6 cellular contexts compared by ENCODE assay signal in the genomic region with DNA sequence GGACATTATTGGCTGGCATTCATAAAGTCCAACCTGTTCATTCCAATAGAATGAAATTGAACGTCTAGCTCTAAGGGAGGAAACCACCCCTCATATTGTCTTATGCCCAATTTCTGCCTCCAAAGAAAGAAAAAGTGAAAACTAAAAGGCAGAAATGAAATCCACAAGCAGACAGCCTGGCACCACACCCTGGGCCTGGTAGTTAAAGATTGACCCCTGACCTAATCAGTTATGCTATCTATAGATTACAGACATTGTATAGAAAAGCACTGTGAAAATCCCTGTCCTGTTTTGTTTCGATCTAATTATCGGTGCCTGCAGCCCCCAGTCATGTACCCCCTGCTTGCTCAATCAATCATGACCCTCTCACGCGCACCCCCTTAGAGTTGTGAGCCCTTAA. TPM values are rescaled to one million over a fixed set of nuclear protein-coding genes. Genes with fewer than 3 reads are reported as not detected.
A peak's percentile ranks its signal among the peaks of the same experiment; 100 is the strongest.
DNase-seq lines count a peak whose midpoint lies in the region; ATAC-seq and TF ChIP-seq lines count a peak whose summit lies in the region.
"Not testable (repeated sequence)": the region's sequence is repeated elsewhere in the genome, so short reads cannot be mapped to it uniquely, and the experiment has no call there.

No MANE protein-coding gene starts in this region.

- H3K9ac ChIP-seq in colonic mucosa (ENCODE audit: low read depth in 2 of 2, low read length in 2 of 2): peak overlapping the region in 1 of 2 donors; percentile 31
- H3K9ac ChIP-seq in mucosa of rectum (ENCODE audit: low read depth in 1 of 2, low read length in 2 of 2): peak overlapping the region in 1 of 2 donors; percentile 59

- DNase-seq in Calu3; type B pancreatic cell (ENCODE audit: extremely low spot score, unreplicated experiment): not testable (repeated sequence)
- DNase-seq in Peyer's patch (peak in 1 of 3 donors; percentile 68), colonic mucosa (peak; percentile 49), left colon (peak in 1 of 2 donors; percentile 50)

- H3K4me3 Mint-ChIP-seq in Calu3 (ENCODE audit: low read depth, unreplicated experiment) (peak overlapping the region; percentile 19), type B pancreatic cell (peak overlapping the region; percentile 51)

- not testable (repeated sequence) for H3K27me3 ChIP-seq in Peyer's patch; colonic mucosa; mucosa of rectum (ENCODE audit: control insufficient read depth in 2 of 2, insufficient read depth in 2 of 2, low read length in 2 of 2)

- H3K27me3 Mint-ChIP-seq in Calu3 (ENCODE audit: unreplicated experiment); type B pancreatic cell: not testable (repeated sequence)

- CTCF ChIA-PET in Calu3 (lab: Charles Lee): not testable (repeated sequence)

- H3K9me3 ChIP-seq in Peyer's patch; colonic mucosa; mucosa of rectum (ENCODE audit: control insufficient read depth in 2 of 2, low read length in 2 of 2): not testable (repeated sequence)

- H3K27ac Mint-ChIP-seq in Calu3 (ENCODE audit: unreplicated experiment): peak overlapping the region; percentile 25
- not testable (repeated sequence) for H3K27ac Mint-ChIP-seq in type B pancreatic cell

- H3K4me1 ChIP-seq in Peyer's patch: peaks cover 0 to 27% (median 0%) of the 10 kb centered on the region in 4 donors
- H3K4me1 ChIP-seq in colonic mucosa: peaks cover 11% of the 10 kb centered on the region
- H3K4me1 ChIP-seq in mucosa of rectum (ENCODE audit: control insufficient read depth in 2 of 2, insufficient read depth in 2 of 2, low read length in 2 of 2): peaks cover 13 to 31% of the 10 kb centered on the region in 2 donors

- not testable (repeated sequence) for TF ChIP-seq POLR2A in Peyer's patch (IDR thresholded peaks at IDR 0.05)

- H3K36me3 Mint-ChIP-seq in Calu3 (ENCODE audit: insufficient read depth, unreplicated experiment); type B pancreatic cell: not testable (repeated sequence)

- H3K4me3 ChIP-seq in Peyer's patch (peak overlapping the region in 1 of 4 donors; percentile 19), mucosa of rectum (ENCODE audit: low read length in 2 of 2) (peak overlapping the region; percentile 23 to 40)
- not testable (repeated sequence) for H3K4me3 ChIP-seq in colonic mucosa

- peak; percentile 55 for ATAC-seq in left colon

- BruUV-seq in Calu3 (replicated peaks; lab: Mats Ljungman, UMichigan): not testable (repeated sequence)

- TF ChIP-seq CTCF in Calu3 (IDR thresholded peaks at IDR 0.05; ENCODE audit: unreplicated experiment); Peyer's patch (IDR thresholded peaks at IDR 0.05); colonic mucosa (IDR thresholded peaks at IDR 0.05); type B pancreatic cell (conservative IDR thresholded peaks at IDR 0.05): not testable (repeated sequence)

- H3K4me1 Mint-ChIP-seq in Calu3 (ENCODE audit: low read depth, unreplicated experiment): peaks cover 54% of the 10 kb centered on the region
- not testable (repeated sequence) for H3K4me1 Mint-ChIP-seq in type B pancreatic cell (ENCODE audit: unreplicated experiment)

- H3K27ac ChIP-seq in Peyer's patch: peak overlapping the region in 3 of 4 donors; percentile 58 to 81 (median 81)
- peak overlapping the region; percentile 63 for H3K27ac ChIP-seq in colonic mucosa
- peak overlapping the region; percentile 76 to 83 for H3K27ac ChIP-seq in mucosa of rectum (ENCODE audit: low read depth in 2 of 2, low read length in 2 of 2)

- not testable (repeated sequence) for H3K36me3 ChIP-seq in Peyer's patch; colonic mucosa; mucosa of rectum (ENCODE audit: control insufficient read depth in 2 of 2, insufficient read depth in 2 of 2, low read length in 2 of 2)

- intact Hi-C loops in Calu3 (cut with micrococcal nuclease; ENCODE audit: unreplicated experiment); colonic mucosa (cut with DNase I); left colon (cut with DNase I, micrococcal nuclease): not testable (repeated sequence)

- not testable (repeated sequence) for H3K9me3 Mint-ChIP-seq in Calu3 (ENCODE audit: low read depth, unreplicated experiment); type B pancreatic cell

RNA-seq across cellular contexts. Expression of gene ATP1B1, which starts 54.3 kb away (rescaled TPM):
- 621 and 626 TPM in 2 replicates for total RNA-seq in Calu3 (2022)
- 100 to 1,000 TPM in 3 of 4 donors, 10 to 100 TPM in 1; 70.1 to 659 (median 499) TPM for total RNA-seq in Peyer's patch
- total RNA-seq in colonic mucosa: 100 to 1,000 TPM; 378 to 678 TPM
- total RNA-seq in left colon: 100 to 1,000 TPM; 697 to 795 TPM
- 237 and 306 TPM in 2 replicates for total RNA-seq in type B pancreatic cell (ENCODE audit: low replicate concordance)
